In the genomic region with DNA sequence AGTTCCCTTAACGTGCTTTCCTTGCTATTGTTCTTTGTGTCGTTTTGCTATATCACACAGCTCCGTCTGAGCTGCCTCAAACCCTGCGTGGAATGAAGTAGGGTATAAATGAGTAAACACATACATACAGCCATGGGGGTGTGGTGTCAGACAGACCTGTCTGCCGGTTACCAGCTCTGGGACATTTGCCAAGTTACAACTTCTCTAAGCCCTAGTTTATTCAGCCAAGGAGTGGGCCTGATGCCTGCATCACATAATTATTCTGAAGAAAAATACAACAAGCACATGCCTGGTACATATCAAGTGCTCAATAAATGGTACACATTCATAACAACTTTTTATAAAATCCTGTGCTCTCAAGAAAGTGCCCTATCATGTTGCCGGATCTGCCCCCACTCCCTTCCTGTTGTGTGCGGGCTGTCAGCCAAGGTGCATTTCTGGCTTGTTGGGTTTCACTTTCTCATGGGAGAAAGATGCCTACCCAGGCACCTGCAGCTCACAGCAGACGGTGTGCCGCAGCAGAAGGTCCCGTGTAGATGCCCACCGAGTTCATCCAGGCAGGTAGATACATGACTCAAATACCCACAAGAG, we compare ENCODE assay signal across 7 cellular contexts. TPM values are rescaled to one million over a fixed set of nuclear protein-coding genes. Genes with fewer than 3 reads are reported as not detected.
A peak's percentile ranks its signal among the peaks of the same experiment; 100 is the strongest.
DNase-seq lines count a peak whose midpoint lies in the region; ATAC-seq lines count a peak whose summit lies in the region.

No MANE protein-coding gene starts in this region.

- H3K4me3 ChIP-seq in naive thymus-derived CD4-positive, alpha-beta T cell (ENCODE audit: low read length): peak overlapping the region; percentile 32
- no peak overlapping the region for H3K4me3 ChIP-seq in mesenchymal stem cell (ENCODE audit: insufficient read depth in 1 of 2, low read depth in 1 of 2, low read length in 2 of 2)

- H3K36me3 ChIP-seq in naive thymus-derived CD4-positive, alpha-beta T cell (ENCODE audit: control insufficient read depth in 2 of 3, insufficient read depth in 3 of 3, low read length in 3 of 3): no peaks in the 10 kb centered on the region
- no peaks in the 10 kb centered on the region for H3K36me3 ChIP-seq in mesenchymal stem cell (ENCODE audit: control insufficient read depth in 1 of 2, insufficient read depth in 2 of 2, low read depth in 1 of 2, low read length in 2 of 2)

- peak; percentile 68 for ATAC-seq in HG03196 (IDR thresholded peaks at IDR 0.05; ENCODE audit: unreplicated experiment)
- ATAC-seq in naive thymus-derived CD4-positive, alpha-beta T cell: peak; percentile 92

- no peak overlapping the region for H2AK5ac ChIP-seq in mesenchymal stem cell (ENCODE audit: low read length, severe bottlenecking)

- peaks cover 40 to 64% of the 10 kb centered on the region in 2 donors for H3K4me1 ChIP-seq in naive thymus-derived CD4-positive, alpha-beta T cell (ENCODE audit: control insufficient read depth in 2 of 2, insufficient read depth in 2 of 2, low read length in 2 of 2)
- peaks cover 2% of the 10 kb centered on the region for H3K4me1 ChIP-seq in mesenchymal stem cell (ENCODE audit: control insufficient read depth, insufficient read depth, low read depth, low read length)

- peak; percentile 75 for DNase-seq in GM19238 (ENCODE audit: insufficient read length, low spot score)
- peak; percentile 1 for DNase-seq in RPMI7951 (ENCODE audit: low read depth)
- DNase-seq in activated gamma-delta T cell treated with anti-CD3 and anti-CD28 coated beads, Interleukin-2, amount 50 U/mL, for 16 hours (ENCODE audit: low read depth): peak; percentile 51
- peak; percentile 35 to 91 (median 85) for DNase-seq in naive thymus-derived CD4-positive, alpha-beta T cell
- DNase-seq in pons (ENCODE audit: low spot score): no peak
- no peak for DNase-seq in mesenchymal stem cell

- H2BK5ac ChIP-seq in mesenchymal stem cell (ENCODE audit: low read depth, low read length, poor library complexity, severe bottlenecking): no peak overlapping the region

- H2BK15ac ChIP-seq in mesenchymal stem cell (ENCODE audit: low read depth, poor library complexity, severe bottlenecking): no peak overlapping the region

- H3K9me3 Mint-ChIP-seq in naive thymus-derived CD4-positive, alpha-beta T cell: peaks cover 0 to 3% (median 0%) of the 10 kb centered on the region in 11 donors

- H3K27ac Mint-ChIP-seq in naive thymus-derived CD4-positive, alpha-beta T cell: peak overlapping the region; percentile 94 to 100 (median 98)

- no peaks in the 10 kb centered on the region for H3K9me3 ChIP-seq in naive thymus-derived CD4-positive, alpha-beta T cell (ENCODE audit: control insufficient read depth in 2 of 3, low read length in 3 of 3)
- no peaks in the 10 kb centered on the region for H3K9me3 ChIP-seq in mesenchymal stem cell (ENCODE audit: control insufficient read depth, low read length)

- 87% methylated on average over 9 of the region's 11 CpGs for WGBS in mesenchymal stem cell

- CTCF ChIA-PET in naive thymus-derived CD4-positive, alpha-beta T cell (lab: Charles Lee): interaction anchor here (0.6 to 4.8 kb wide), 13 partner anchors 9 to 129 kb away, joined by 3 to 29 read pairs (median 4); no protein-coding TSS in a partner anchor

- no peak overlapping the region for H3K23ac ChIP-seq in mesenchymal stem cell (ENCODE audit: low read length in 2 of 2)

- no peak overlapping the region for H3K18ac ChIP-seq in mesenchymal stem cell (ENCODE audit: low read depth in 1 of 2, low read length in 2 of 2)

- no peak overlapping the region for H2BK120ac ChIP-seq in mesenchymal stem cell (ENCODE audit: low read depth, low read length)

- H2AFZ ChIP-seq in mesenchymal stem cell (ENCODE audit: low read depth, low read length): no peak overlapping the region

- no peak overlapping the region for H3K9ac ChIP-seq in mesenchymal stem cell (ENCODE audit: low read length)

- intact Hi-C loops in naive thymus-derived CD4-positive, alpha-beta T cell (cut with micrococcal nuclease): loop anchor here (1.0 to 5.0 kb wide), 10 partner anchors 8 to 171 kb away; a partner anchor contains a TSS

- H3K4ac ChIP-seq in mesenchymal stem cell (ENCODE audit: low read depth in 1 of 2, low read length in 2 of 2): no peak overlapping the region

- H3K4me3 Mint-ChIP-seq in naive thymus-derived CD4-positive, alpha-beta T cell: peak overlapping the region; percentile 76 to 89 (median 86)

- no peaks in the 10 kb centered on the region for H3K27me3 ChIP-seq in naive thymus-derived CD4-positive, alpha-beta T cell (ENCODE audit: control insufficient read depth in 2 of 2, insufficient read depth in 2 of 2, low read length in 2 of 2)
- H3K27me3 ChIP-seq in mesenchymal stem cell (ENCODE audit: control insufficient read depth in 1 of 2, insufficient read depth in 1 of 2, low read length in 2 of 2): peaks cover 50 to 65% of the 10 kb centered on the region in 2 experiments

- no peak overlapping the region for H4K91ac ChIP-seq in mesenchymal stem cell (ENCODE audit: low read length)

- POLR2A ChIA-PET in naive thymus-derived CD4-positive, alpha-beta T cell (lab: Charles Lee): interaction anchor here (0.6 to 3.6 kb wide), 21 partner anchors 9 to 715 kb away, joined by 3 to 27 read pairs (median 5); a partner anchor contains a TSS

- no peaks in the 10 kb centered on the region for H3K79me1 ChIP-seq in mesenchymal stem cell (replicated peaks; ENCODE audit: low read length, poor library complexity, severe bottlenecking)

- H2BK12ac ChIP-seq in mesenchymal stem cell (ENCODE audit: low read length in 2 of 2): no peak overlapping the region

- no peaks in the 10 kb centered on the region for H3K27me3 Mint-ChIP-seq in naive thymus-derived CD4-positive, alpha-beta T cell

- H3K14ac ChIP-seq in mesenchymal stem cell (ENCODE audit: low read length in 2 of 2): no peak overlapping the region

- H3K4me1 Mint-ChIP-seq in naive thymus-derived CD4-positive, alpha-beta T cell: peaks cover 44 to 89% (median 75%) of the 10 kb centered on the region in 7 donors

- H4K8ac ChIP-seq in mesenchymal stem cell (ENCODE audit: low read length): no peak overlapping the region

- peaks cover 0 to 7% (median 0%) of the 10 kb centered on the region in 5 donors for H3K36me3 Mint-ChIP-seq in naive thymus-derived CD4-positive, alpha-beta T cell

- H3K27ac ChIP-seq in naive thymus-derived CD4-positive, alpha-beta T cell (ENCODE audit: low read depth, low read length): peak overlapping the region; percentile 67
- H3K27ac ChIP-seq in mesenchymal stem cell (ENCODE audit: low read length, poor library complexity, severe bottlenecking): no peak overlapping the region

- no peak overlapping the region for H3K4me2 ChIP-seq in mesenchymal stem cell (ENCODE audit: low read length, poor library complexity, severe bottlenecking)

RNA-seq across cellular contexts. Expression of a gene that starts 30.5 kb away (rescaled TPM):
- total RNA-seq in RPMI7951 (2014; rRNA removed; shearing (Covaris generic)): 0.12 TPM in 1 of 2 replicates, not detected in the other
- 1 to 10 TPM in 3 of 5 experiments, under 1 TPM in 2; 0.57 to 6.1 (median 1.8) TPM for total RNA-seq in naive thymus-derived CD4-positive, alpha-beta T cell
- 1 to 10 TPM in 1 of 2 donors, under 1 TPM in 1; 0.32 to 1.8 TPM for polyA plus RNA-seq in naive thymus-derived CD4-positive, alpha-beta T cell
- not detected for polyA plus RNA-seq in mesenchymal stem cell (2013, experiment 1 of 2)
- polyA plus RNA-seq in mesenchymal stem cell (2013, experiment 2 of 2): 0.04 TPM

Comparison
In these comparisons a context has a peak if more than half of its experiments do, and no peak if none do; other contexts are left out.
1. DNase-seq: peak in GM19238 (single experiment), RPMI7951 (single experiment), activated gamma-delta T cell treated with anti-CD3 and anti-CD28 coated beads, Interleukin-2, amount 50 U/mL, for 16 hours (single experiment) and naive thymus-derived CD4-positive, alpha-beta T cell (9 of 9); none in pons (single experiment) and mesenchymal stem cell (single experiment).